ENCODE assay signal across 1 cellular context in the genomic region with DNA sequence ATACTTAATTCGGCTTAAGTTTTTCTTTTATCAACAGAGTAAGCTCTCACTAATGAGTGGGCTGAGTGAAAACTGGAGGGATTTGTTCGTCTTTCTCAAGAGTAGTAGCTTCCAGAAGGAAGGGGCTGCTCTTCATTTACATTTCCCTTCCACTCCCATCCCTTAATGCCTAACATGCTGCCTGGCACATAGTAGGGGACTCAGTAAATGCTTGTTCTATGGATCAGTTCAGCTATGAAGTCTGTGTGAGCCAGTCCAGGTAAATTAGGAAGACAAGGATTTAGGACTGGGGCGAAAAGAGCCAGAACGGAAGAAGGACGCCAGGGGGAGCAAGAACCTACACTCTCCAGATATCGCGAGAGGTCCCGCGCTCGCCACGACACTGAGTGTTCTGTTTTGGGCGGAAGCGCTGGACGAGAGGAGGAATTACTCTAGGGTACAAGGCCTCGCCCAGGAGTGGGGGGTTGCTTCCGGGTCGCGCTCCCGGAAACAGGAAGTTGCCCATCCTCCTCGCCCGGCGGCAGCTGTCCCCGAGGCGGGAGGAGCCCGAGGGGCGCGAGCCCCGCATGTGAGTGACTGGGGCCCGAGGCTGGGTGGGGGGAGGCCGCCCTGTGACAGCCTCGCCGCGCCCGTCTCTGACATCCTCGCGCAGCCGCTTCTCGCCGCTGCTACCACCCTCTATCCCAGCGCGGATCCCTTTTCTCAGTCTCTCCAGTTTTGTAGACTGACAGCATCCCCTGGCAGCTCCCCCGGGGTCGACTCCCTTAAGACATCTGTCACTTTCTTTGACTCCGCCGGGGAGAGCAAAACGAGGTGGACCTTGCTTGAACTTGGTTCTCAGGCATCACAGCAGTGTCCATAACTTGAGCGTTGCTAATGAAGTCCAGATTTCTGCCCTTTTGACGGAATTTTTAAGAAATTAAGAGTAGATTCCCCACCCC.
A peak's percentile ranks its signal among the peaks of the same experiment; 100 is the strongest.
TF ChIP-seq lines count a peak whose summit lies in the region.

A gene with protein sequence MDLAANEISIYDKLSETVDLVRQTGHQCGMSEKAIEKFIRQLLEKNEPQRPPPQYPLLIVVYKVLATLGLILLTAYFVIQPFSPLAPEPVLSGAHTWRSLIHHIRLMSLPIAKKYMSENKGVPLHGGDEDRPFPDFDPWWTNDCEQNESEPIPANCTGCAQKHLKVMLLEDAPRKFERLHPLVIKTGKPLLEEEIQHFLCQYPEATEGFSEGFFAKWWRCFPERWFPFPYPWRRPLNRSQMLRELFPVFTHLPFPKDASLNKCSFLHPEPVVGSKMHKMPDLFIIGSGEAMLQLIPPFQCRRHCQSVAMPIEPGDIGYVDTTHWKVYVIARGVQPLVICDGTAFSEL (plus strand): TSS at position 492 of the 941 bp plus-strand sequence. CDS start 13,493 bp downstream, outside the sequence.

TF ChIP-seq in HepG2, 621 proteins besides CTCF, POLR2A, EP300 and RAD21 (continued from another document and continues in another):
- TF ChIP-seq, protein P1, sequence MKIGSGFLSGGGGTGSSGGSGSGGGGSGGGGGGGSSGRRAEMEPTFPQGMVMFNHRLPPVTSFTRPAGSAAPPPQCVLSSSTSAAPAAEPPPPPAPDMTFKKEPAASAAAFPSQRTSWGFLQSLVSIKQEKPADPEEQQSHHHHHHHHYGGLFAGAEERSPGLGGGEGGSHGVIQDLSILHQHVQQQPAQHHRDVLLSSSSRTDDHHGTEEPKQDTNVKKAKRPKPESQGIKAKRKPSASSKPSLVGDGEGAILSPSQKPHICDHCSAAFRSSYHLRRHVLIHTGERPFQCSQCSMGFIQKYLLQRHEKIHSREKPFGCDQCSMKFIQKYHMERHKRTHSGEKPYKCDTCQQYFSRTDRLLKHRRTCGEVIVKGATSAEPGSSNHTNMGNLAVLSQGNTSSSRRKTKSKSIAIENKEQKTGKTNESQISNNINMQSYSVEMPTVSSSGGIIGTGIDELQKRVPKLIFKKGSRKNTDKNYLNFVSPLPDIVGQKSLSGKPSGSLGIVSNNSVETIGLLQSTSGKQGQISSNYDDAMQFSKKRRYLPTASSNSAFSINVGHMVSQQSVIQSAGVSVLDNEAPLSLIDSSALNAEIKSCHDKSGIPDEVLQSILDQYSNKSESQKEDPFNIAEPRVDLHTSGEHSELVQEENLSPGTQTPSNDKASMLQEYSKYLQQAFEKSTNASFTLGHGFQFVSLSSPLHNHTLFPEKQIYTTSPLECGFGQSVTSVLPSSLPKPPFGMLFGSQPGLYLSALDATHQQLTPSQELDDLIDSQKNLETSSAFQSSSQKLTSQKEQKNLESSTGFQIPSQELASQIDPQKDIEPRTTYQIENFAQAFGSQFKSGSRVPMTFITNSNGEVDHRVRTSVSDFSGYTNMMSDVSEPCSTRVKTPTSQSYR (CRISPR knock-in tag; IDR thresholded peaks at IDR 0.05; ENCODE audit: borderline replicate concordance) = peak; percentile 90; the same call in 1 of the 2 replicates
- no peak; the same call in 1 of the 2 replicates for TF ChIP-seq NR2F2 (IDR thresholded peaks at IDR 0.05; ENCODE audit: borderline replicate concordance, low read depth)
- TF ChIP-seq ZNF709 (CRISPR knock-in tag; IDR thresholded peaks at IDR 0.05) = peak; percentile 66; the same call in 1 of the 2 replicates
- TF ChIP-seq, protein P2, sequence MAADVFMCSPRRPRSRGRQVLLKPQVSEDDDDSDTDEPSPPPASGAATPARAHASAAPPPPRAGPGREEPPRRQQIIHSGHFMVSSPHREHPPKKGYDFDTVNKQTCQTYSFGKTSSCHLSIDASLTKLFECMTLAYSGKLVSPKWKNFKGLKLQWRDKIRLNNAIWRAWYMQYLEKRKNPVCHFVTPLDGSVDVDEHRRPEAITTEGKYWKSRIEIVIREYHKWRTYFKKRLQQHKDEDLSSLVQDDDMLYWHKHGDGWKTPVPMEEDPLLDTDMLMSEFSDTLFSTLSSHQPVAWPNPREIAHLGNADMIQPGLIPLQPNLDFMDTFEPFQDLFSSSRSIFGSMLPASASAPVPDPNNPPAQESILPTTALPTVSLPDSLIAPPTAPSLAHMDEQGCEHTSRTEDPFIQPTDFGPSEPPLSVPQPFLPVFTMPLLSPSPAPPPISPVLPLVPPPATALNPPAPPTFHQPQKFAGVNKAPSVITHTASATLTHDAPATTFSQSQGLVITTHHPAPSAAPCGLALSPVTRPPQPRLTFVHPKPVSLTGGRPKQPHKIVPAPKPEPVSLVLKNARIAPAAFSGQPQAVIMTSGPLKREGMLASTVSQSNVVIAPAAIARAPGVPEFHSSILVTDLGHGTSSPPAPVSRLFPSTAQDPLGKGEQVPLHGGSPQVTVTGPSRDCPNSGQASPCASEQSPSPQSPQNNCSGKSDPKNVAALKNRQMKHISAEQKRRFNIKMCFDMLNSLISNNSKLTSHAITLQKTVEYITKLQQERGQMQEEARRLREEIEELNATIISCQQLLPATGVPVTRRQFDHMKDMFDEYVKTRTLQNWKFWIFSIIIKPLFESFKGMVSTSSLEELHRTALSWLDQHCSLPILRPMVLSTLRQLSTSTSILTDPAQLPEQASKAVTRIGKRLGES (CRISPR knock-in tag; IDR thresholded peaks at IDR 0.05; ENCODE audit: borderline replicate concordance) = no peak
- peak; percentile 58 for TF ChIP-seq HNRNPK (IDR thresholded peaks at IDR 0.05; ENCODE audit: low read depth, low read length, poor library complexity, severe bottlenecking)
- TF ChIP-seq, protein P3, sequence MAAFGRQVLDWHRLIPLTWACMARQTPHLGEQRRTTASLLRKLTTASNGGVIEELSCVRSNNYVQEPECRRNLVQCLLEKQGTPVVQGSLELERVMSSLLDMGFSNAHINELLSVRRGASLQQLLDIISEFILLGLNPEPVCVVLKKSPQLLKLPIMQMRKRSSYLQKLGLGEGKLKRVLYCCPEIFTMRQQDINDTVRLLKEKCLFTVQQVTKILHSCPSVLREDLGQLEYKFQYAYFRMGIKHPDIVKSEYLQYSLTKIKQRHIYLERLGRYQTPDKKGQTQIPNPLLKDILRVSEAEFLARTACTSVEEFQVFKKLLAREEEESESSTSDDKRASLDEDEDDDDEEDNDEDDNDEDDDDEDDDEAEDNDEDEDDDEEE (CRISPR knock-in tag; IDR thresholded peaks at IDR 0.05) = peak; percentile 92
- TF ChIP-seq, protein P4, sequence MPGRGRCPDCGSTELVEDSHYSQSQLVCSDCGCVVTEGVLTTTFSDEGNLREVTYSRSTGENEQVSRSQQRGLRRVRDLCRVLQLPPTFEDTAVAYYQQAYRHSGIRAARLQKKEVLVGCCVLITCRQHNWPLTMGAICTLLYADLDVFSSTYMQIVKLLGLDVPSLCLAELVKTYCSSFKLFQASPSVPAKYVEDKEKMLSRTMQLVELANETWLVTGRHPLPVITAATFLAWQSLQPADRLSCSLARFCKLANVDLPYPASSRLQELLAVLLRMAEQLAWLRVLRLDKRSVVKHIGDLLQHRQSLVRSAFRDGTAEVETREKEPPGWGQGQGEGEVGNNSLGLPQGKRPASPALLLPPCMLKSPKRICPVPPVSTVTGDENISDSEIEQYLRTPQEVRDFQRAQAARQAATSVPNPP (CRISPR knock-in tag; IDR thresholded peaks at IDR 0.05) = peak; percentile 68; the same call in 1 of the 2 replicates
- TF ChIP-seq ZNF878 (CRISPR knock-in tag; IDR thresholded peaks at IDR 0.05) = peak; percentile 85; the same call in 1 of the 2 replicates
- TF ChIP-seq, protein P5, sequence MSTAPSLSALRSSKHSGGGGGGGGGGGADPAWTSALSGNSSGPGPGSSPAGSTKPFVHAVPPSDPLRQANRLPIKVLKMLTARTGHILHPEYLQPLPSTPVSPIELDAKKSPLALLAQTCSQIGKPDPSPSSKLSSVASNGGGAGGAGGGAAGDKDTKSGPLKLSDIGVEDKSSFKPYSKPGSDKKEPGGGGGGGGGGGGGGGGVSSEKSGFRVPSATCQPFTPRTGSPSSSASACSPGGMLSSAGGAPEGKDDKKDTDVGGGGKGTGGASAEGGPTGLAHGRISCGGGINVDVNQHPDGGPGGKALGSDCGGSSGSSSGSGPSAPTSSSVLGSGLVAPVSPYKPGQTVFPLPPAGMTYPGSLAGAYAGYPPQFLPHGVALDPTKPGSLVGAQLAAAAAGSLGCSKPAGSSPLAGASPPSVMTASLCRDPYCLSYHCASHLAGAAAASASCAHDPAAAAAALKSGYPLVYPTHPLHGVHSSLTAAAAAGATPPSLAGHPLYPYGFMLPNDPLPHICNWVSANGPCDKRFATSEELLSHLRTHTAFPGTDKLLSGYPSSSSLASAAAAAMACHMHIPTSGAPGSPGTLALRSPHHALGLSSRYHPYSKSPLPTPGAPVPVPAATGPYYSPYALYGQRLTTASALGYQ (CRISPR knock-in tag; IDR thresholded peaks at IDR 0.05) = 0 out of 2 replicates have a peak, but pooled peaks have one; percentile 14
- TF ChIP-seq RBM39 (IDR thresholded peaks at IDR 0.05; ENCODE audit: low read depth, low read length, poor library complexity, severe bottlenecking) = peak; percentile 63
- TF ChIP-seq, protein P6, sequence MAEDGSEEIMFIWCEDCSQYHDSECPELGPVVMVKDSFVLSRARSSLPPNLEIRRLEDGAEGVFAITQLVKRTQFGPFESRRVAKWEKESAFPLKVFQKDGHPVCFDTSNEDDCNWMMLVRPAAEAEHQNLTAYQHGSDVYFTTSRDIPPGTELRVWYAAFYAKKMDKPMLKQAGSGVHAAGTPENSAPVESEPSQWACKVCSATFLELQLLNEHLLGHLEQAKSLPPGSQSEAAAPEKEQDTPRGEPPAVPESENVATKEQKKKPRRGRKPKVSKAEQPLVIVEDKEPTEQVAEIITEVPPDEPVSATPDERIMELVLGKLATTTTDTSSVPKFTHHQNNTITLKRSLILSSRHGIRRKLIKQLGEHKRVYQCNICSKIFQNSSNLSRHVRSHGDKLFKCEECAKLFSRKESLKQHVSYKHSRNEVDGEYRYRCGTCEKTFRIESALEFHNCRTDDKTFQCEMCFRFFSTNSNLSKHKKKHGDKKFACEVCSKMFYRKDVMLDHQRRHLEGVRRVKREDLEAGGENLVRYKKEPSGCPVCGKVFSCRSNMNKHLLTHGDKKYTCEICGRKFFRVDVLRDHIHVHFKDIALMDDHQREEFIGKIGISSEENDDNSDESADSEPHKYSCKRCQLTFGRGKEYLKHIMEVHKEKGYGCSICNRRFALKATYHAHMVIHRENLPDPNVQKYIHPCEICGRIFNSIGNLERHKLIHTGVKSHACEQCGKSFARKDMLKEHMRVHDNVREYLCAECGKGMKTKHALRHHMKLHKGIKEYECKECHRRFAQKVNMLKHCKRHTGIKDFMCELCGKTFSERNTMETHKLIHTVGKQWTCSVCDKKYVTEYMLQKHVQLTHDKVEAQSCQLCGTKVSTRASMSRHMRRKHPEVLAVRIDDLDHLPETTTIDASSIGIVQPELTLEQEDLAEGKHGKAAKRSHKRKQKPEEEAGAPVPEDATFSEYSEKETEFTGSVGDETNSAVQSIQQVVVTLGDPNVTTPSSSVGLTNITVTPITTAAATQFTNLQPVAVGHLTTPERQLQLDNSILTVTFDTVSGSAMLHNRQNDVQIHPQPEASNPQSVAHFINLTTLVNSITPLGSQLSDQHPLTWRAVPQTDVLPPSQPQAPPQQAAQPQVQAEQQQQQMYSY (CRISPR knock-in tag; IDR thresholded peaks at IDR 0.05) = no peak
- peak; percentile 78; the same call in 1 of the 2 replicates for TF ChIP-seq ZNF431 (CRISPR knock-in tag; IDR thresholded peaks at IDR 0.05; ENCODE audit: borderline replicate concordance, low read depth)
- TF ChIP-seq, protein P7, sequence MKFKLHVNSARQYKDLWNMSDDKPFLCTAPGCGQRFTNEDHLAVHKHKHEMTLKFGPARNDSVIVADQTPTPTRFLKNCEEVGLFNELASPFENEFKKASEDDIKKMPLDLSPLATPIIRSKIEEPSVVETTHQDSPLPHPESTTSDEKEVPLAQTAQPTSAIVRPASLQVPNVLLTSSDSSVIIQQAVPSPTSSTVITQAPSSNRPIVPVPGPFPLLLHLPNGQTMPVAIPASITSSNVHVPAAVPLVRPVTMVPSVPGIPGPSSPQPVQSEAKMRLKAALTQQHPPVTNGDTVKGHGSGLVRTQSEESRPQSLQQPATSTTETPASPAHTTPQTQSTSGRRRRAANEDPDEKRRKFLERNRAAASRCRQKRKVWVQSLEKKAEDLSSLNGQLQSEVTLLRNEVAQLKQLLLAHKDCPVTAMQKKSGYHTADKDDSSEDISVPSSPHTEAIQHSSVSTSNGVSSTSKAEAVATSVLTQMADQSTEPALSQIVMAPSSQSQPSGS (CRISPR knock-in tag; IDR thresholded peaks at IDR 0.05) = peak; percentile 88
- TF ChIP-seq NFE2L1 (CRISPR knock-in tag; IDR thresholded peaks at IDR 0.05; ENCODE audit: borderline replicate concordance) = no peak
- TF ChIP-seq, protein P8, sequence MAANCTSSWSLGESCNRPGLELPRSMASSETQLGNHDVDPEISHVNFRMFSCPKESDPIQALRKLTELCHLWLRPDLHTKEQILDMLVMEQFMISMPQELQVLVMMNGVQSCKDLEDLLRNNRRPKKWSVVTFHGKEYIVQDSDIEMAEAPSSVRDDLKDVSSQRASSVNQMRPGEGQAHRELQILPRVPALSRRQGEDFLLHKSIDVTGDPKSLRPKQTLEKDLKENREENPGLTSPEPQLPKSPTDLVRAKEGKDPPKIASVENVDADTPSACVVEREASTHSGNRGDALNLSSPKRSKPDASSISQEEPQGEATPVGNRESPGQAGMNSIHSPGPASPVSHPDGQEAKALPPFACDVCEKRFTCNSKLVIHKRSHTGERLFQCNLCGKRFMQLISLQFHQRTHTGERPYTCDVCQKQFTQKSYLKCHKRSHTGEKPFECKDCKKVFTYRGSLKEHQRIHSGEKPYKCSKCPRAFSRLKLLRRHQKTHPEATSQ (CRISPR knock-in tag; IDR thresholded peaks at IDR 0.05; ENCODE audit: borderline replicate concordance) = peak; percentile 98
- no peak for TF ChIP-seq SRSF4 (IDR thresholded peaks at IDR 0.05; ENCODE audit: low read depth, low read length, poor library complexity, severe bottlenecking)
- no peak for TF ChIP-seq ZNF180 (CRISPR knock-in tag; IDR thresholded peaks at IDR 0.05; ENCODE audit: borderline replicate concordance, low read depth)
- peak; percentile 62; the same call in 1 of the 2 replicates for TF ChIP-seq TGIF2 (CRISPR knock-in tag; IDR thresholded peaks at IDR 0.05)
